In the genomic region with DNA sequence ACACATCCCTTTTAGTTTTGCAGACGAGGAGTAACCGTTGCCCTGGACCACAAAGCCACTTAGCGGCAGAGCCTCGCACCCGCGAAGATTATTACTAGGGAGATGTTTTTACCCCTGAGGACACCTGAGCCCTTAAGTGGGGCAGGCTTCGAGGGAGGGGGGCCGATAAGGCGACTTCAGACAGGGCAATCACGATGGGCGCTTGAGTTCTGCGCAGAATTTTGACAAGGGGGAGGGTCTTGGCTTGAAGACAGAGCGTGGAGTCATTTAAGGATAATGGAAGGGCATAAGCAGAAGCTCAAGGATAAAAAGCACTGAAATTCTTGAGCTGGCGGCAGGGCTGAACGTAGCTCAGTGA, we compare ENCODE assay signal across 8 cellular contexts. TPM values are rescaled to one million over a fixed set of nuclear protein-coding genes. Genes with fewer than 3 reads are reported as not detected.
DNase-seq lines count a peak whose midpoint lies in the region; ATAC-seq and TF ChIP-seq lines count a peak whose summit lies in the region.

No MANE protein-coding gene starts in this region.

- DNase-seq in Right ventricle myocardium superior: peak; percentile 39
- no peak for DNase-seq in cardiac septum (ENCODE audit: low spot score)
- no peak for DNase-seq in Panc1 (ENCODE audit: low read depth, low spot score)
- DNase-seq in breast epithelium (ENCODE audit: low spot score in 2 of 2): peak in 1 of 2 donors; percentile 21
- peak in 1 of 2 donors; percentile 41 for DNase-seq in left colon
- DNase-seq in stimulated activated naive CD8-positive, alpha-beta T cell treated with anti-CD3 and anti-CD28 coated beads, Interleukin-15, Interleukin-2, amounts not matched to agents 100 U/mL and 50 U/mL, for 24 hours: peak; percentile 32
- no peak for DNase-seq in superior temporal gyrus (ENCODE audit: extremely low spot score)

- H3K4me3 ChIP-seq in Panc1 (ENCODE audit: low read depth in 2 of 2, low read length in 2 of 2): peak overlapping the region; percentile 94 to 95
- peak overlapping the region; percentile 54 to 78 (median 71) for H3K4me3 ChIP-seq in breast epithelium

- peaks cover 25% of the 10 kb centered on the region for H3K36me3 ChIP-seq in Panc1 (ENCODE audit: control insufficient read depth, insufficient read depth, low read length)
- no peaks in the 10 kb centered on the region for H3K36me3 ChIP-seq in breast epithelium

- no peak for TF ChIP-seq CTCF in Panc1 (IDR thresholded peaks at IDR 0.05)
- TF ChIP-seq CTCF in breast epithelium (IDR thresholded peaks at IDR 0.05): no peak

- H3K9me3 ChIP-seq in Panc1 (ENCODE audit: control insufficient read depth, insufficient read depth, low read depth, low read length): no peaks in the 10 kb centered on the region
- no peaks in the 10 kb centered on the region for H3K9me3 ChIP-seq in breast epithelium

- intact Hi-C loops in Right ventricle myocardium superior (cut with DNase I) (no loop called here), cardiac septum (cut with DNase I) (no loop called here), Panc1 (cut with micrococcal nuclease; ENCODE audit: unreplicated experiment) (no loop called here), breast epithelium (cut with DNase I; ENCODE audit: low total_unique reads) (no loop called here), left colon (cut with DNase I, micrococcal nuclease) (no loop called here)

- no peak for TF ChIP-seq POLR2A in breast epithelium (IDR thresholded peaks at IDR 0.05)

- CTCF ChIA-PET in Panc1 (lab: Charles Lee): interaction anchor here (0.7 kb wide), 1 partner anchor 55 kb away, joined by 3 read pairs; no protein-coding TSS in a partner anchor

- peaks cover 13% of the 10 kb centered on the region for H3K4me1 ChIP-seq in Panc1 (ENCODE audit: control insufficient read depth, insufficient read depth, low read length)
- peaks cover 0 to 6% of the 10 kb centered on the region in 2 donors for H3K4me1 ChIP-seq in breast epithelium

- no peak for ATAC-seq in Right ventricle myocardium superior (ENCODE audit: poor library complexity)
- peak; percentile 6 for ATAC-seq in HG03280 (IDR thresholded peaks at IDR 0.05; ENCODE audit: unreplicated experiment)
- peak; percentile 29 for ATAC-seq in Panc1
- peak; percentile 29 for ATAC-seq in left colon
- ATAC-seq in stimulated activated naive CD8-positive, alpha-beta T cell treated with anti-CD3 and anti-CD28 coated beads, Interleukin-15, Interleukin-2, amounts not matched to agents 100 U/mL and 50 U/mL, for 24 hours: no peak

- POLR2A ChIA-PET in Panc1 (lab: Charles Lee): no interaction called here

- in situ Hi-C loops in Panc1 (cut with HindIII; ENCODE audit: low pct_unique_long_range_greater_than_20kb, low sequenced_read_pairs): no loop called here

- BruUV-seq in Panc1 (replicated peaks; lab: Mats Ljungman, UMichigan): no TSS peak

- H3K27me3 ChIP-seq in Panc1 (ENCODE audit: control insufficient read depth, insufficient read depth, low read length): peaks cover under 1% of the 10 kb centered on the region; the same call in 1 of the 2 replicates
- H3K27me3 ChIP-seq in breast epithelium: no peaks in the 10 kb centered on the region

- H3K27ac ChIP-seq in Panc1 (ENCODE audit: low read length): peak overlapping the region; percentile 87
- H3K27ac ChIP-seq in breast epithelium: peak overlapping the region; percentile 86 to 89

RNA-seq across cellular contexts. Expression of a gene that starts 0.6 kb away (rescaled TPM):
- 0.32 TPM for total RNA-seq in Right ventricle myocardium superior
- 0.22 TPM for total RNA-seq in cardiac septum
- 35.5 TPM for total RNA-seq in Panc1 (2021; ENCODE audit: unreplicated experiment)
- polyA plus RNA-seq in Panc1 (2012; ENCODE audit: insufficient read length): 6.8 TPM
- 1 to 10 TPM in 2 of 3 donors, under 1 TPM in 1; 0.66 to 1.9 (median 1.5) TPM for total RNA-seq in breast epithelium
- 1 to 10 TPM; 1.9 to 5.7 TPM for total RNA-seq in left colon

RNA-seq across cellular contexts. Expression of a gene that starts 56.5 kb away (rescaled TPM):
- total RNA-seq in Right ventricle myocardium superior: 0.13 TPM
- total RNA-seq in cardiac septum: 0.35 TPM
- 0.41 TPM for total RNA-seq in Panc1 (2021; ENCODE audit: unreplicated experiment)
- polyA plus RNA-seq in Panc1 (2012; ENCODE audit: insufficient read length): 0.27 TPM
- 1 to 10 TPM in 2 of 3 donors, under 1 TPM in 1; 0.64 to 1.9 (median 1.3) TPM for total RNA-seq in breast epithelium
- under 1 TPM; 0.31 to 0.47 TPM for total RNA-seq in left colon

Comparison
In these comparisons a context has a peak if more than half of its experiments do, and no peak if none do; other contexts are left out.
1. DNase-seq: peak in Right ventricle myocardium superior (single experiment) and stimulated activated naive CD8-positive, alpha-beta T cell treated with anti-CD3 and anti-CD28 coated beads, Interleukin-15, Interleukin-2, amounts not matched to agents 100 U/mL and 50 U/mL, for 24 hours (single experiment); none in cardiac septum (single experiment), Panc1 (single experiment) and superior temporal gyrus (single experiment).
2. ATAC-seq: peak in HG03280 (single experiment), Panc1 (single experiment) and left colon (single experiment); none in Right ventricle myocardium superior (single experiment) and stimulated activated naive CD8-positive, alpha-beta T cell treated with anti-CD3 and anti-CD28 coated beads, Interleukin-15, Interleukin-2, amounts not matched to agents 100 U/mL and 50 U/mL, for 24 hours (single experiment).